Comparison of ENCODE assay signal across 19 cellular contexts in genomic region chr11:64263947-64264317, GRCh38.
"Had no signal": no experiment of that assay in that cellular context is flagged by ENCODE, and none has a peak within 500 bp of the region (broad histone marks: within the 10 kb centered on the region; RNA-seq: fewer than 3 reads in every experiment).

No MANE protein-coding gene starts in this region.

- ATAC-seq: activated naive CD4-positive, alpha-beta T cell treated with anti-CD3 and anti-CD28 coated beads, Interleukin-2, amount 50 U/mL, for 72 hours; activated T-helper 17 cell treated with anti-CD3 and anti-CD28 coated beads, Interleukin-2, amount 50 U/mL, for 72 hours; heart right ventricle; left colon had no signal

- H3K9me3 ChIP-seq: breast epithelium, colonic mucosa, heart right ventricle, thyroid gland had no signal

- H3K27me3 ChIP-seq: breast epithelium, colonic mucosa, heart right ventricle, thyroid gland had no signal

- H3K36me3 ChIP-seq: breast epithelium had no signal

- H3K4me3 ChIP-seq: breast epithelium, colonic mucosa, heart right ventricle, thyroid gland had no signal

- DNase-seq: activated CD4-positive, alpha-beta T cell treated with anti-CD3 and anti-CD28 coated beads for 1 hour; activated CD4-positive, alpha-beta T cell treated with anti-CD3 and anti-CD28 coated beads, Interleukin-2, amount 50 U/mL, for 4 hours; activated CD8-positive, alpha-beta memory T cell treated with anti-CD3 and anti-CD28 coated beads for 24 hours; activated CD8-positive, alpha-beta memory T cell treated with anti-CD3 and anti-CD28 coated beads, Interleukin-2, amount 50 U/mL, for 4 hours; activated T-cell treated with anti-CD3 and anti-CD28 coated beads, Interleukin-2, amount 50 U/mL, for 24 hours; aorta; colonic mucosa; erythroblast; foreskin fibroblast; heart right ventricle; left colon; stimulated activated CD4-positive, alpha-beta T cell treated with anti-CD3 and anti-CD28 coated beads, Interleukin-12 subunit alpha, Interleukin-12 subunit beta, amount 100 ng/mL, for 4 hours; stimulated activated CD4-positive, alpha-beta T cell treated with anti-CD3 and anti-CD28 coated beads, Interleukin-4, amount 100 ng/mL, for 4 hours; substantia nigra; T-helper 1 cell; thyroid gland had no signal

- H3K27ac ChIP-seq: breast epithelium, colonic mucosa, heart right ventricle, thyroid gland had no signal
